In the genomic region with DNA sequence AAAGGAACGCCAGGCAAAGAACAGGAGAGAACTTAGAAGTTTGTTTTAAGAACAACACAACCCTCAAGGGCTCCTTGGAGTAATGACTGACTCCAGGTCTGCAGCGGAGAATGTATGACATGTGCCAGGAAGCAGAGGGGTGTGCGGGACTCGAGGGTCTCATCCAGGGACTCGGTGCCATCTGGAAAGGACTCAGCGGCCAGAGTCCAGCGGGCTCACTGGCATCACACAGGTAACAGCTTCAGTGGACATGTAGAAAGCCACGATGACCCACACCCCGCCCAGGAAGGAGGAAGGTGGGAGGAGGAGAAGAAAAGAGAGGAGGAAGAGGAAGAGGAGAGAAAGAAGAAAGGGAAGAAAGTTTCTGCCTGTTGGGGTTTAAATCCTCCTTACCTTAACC, we compare ENCODE assay signal across 39 cellular contexts. TPM values are rescaled to one million over a fixed set of nuclear protein-coding genes. Genes with fewer than 3 reads are reported as not detected.
"Had no signal": no experiment of that assay in that cellular context is flagged by ENCODE, and none has a peak within 500 bp of the region (broad histone marks: within the 10 kb centered on the region; RNA-seq: fewer than 3 reads in every experiment).

No MANE protein-coding gene starts in this region.

- H3K27me3 Mint-ChIP-seq: activated naive CD8-positive, alpha-beta T cell treated with anti-CD3 and anti-CD28 coated beads for 36 hours; effector memory CD8-positive, alpha-beta T cell; progenitor cell of endocrine pancreas; stimulated activated naive CD8-positive, alpha-beta T cell treated with anti-CD3 and anti-CD28 coated beads, Interleukin-15, Interleukin-2, amounts not matched to agents 100 ng/mL and 50 ng/mL, for 24 hours; type B pancreatic cell had no signal

- H3K79me2 ChIP-seq: hepatocyte had no signal

- FAIRE-seq: endothelial cell of umbilical vein, TTC549 had no signal

- H3K4me3 Mint-ChIP-seq: activated naive CD8-positive, alpha-beta T cell treated with anti-CD3 and anti-CD28 coated beads for 36 hours; activated T-helper 1 cell treated with anti-CD3 and anti-CD28 coated beads, Interleukin-12 subunit alpha, Interleukin-12 subunit beta, Interleukin-2, Interleukin-4 antibody, amounts not matched to agents 30 ng/mL and 10 ng/mL and 1 ng/mL, durations not matched to agents 14 hours and 24 hours and 36 hours; brain; effector memory CD8-positive, alpha-beta T cell; nephron progenitor cell; stimulated activated naive CD8-positive, alpha-beta T cell treated with anti-CD3 and anti-CD28 coated beads, Interleukin-15, Interleukin-2, amounts not matched to agents 100 ng/mL and 50 ng/mL, for 24 hours; type B pancreatic cell had no signal

- H3K4me2 ChIP-seq: hepatocyte had no signal

- H3K4me3 ChIP-seq: ascending aorta, cardiac muscle cell, colonic mucosa, gastroesophageal sphincter, hepatocyte, left ventricle myocardium inferior, mucosa of descending colon, ovary, right lobe of liver, uterus had no signal

- DNase-seq: activated CD4-positive, alpha-beta T cell treated with anti-CD3 and anti-CD28 coated beads, Interleukin-2, amount 50 U/mL, for 1 hour; activated CD4-positive, CD25-positive, alpha-beta regulatory T cell treated with anti-CD3 and anti-CD28 coated beads, Interleukin-2, amount 50 U/mL, for 72 hours; activated gamma-delta T cell; activated naive CD8-positive, alpha-beta T cell treated with anti-CD3 and anti-CD28 coated beads for 36 hours; activated T-cell treated with anti-CD3 and anti-CD28 coated beads for 4 hours; cerebellar nuclear complex; colonic mucosa; effector memory CD8-positive, alpha-beta T cell; islet precursor cell; left ventricle myocardium inferior; mucosa of descending colon; nephron progenitor cell; ovary; right lobe of liver; stimulated activated CD4-positive, alpha-beta T cell treated with anti-CD3 and anti-CD28 coated beads, Interleukin-2, amount 100 ng/mL, for 48 hours; substantia nigra; T-helper 9 cell; uterus had no signal

- H3K27me3 ChIP-seq: ascending aorta, cardiac muscle cell, colonic mucosa, gastroesophageal sphincter, hepatocyte, ovary, right lobe of liver, uterus had no signal

- H3K27ac Mint-ChIP-seq: activated naive CD8-positive, alpha-beta T cell treated with anti-CD3 and anti-CD28 coated beads for 36 hours; activated T-helper 1 cell treated with anti-CD3 and anti-CD28 coated beads, Interleukin-12 subunit alpha, Interleukin-12 subunit beta, Interleukin-2, Interleukin-4 antibody, amounts not matched to agents 30 ng/mL and 10 ng/mL and 1 ng/mL, durations not matched to agents 14 hours and 24 hours and 36 hours; brain; effector memory CD8-positive, alpha-beta T cell; nephron progenitor cell; progenitor cell of endocrine pancreas; stimulated activated naive CD8-positive, alpha-beta T cell treated with anti-CD3 and anti-CD28 coated beads, Interleukin-15, Interleukin-2, amounts not matched to agents 100 ng/mL and 50 ng/mL, for 24 hours; type B pancreatic cell had no signal

- H2AFZ ChIP-seq: hepatocyte had no signal

- H3K36me3 Mint-ChIP-seq: activated naive CD8-positive, alpha-beta T cell treated with anti-CD3 and anti-CD28 coated beads for 36 hours; brain; type B pancreatic cell had no signal

- ATAC-seq: effector memory CD8-positive, alpha-beta T cell; gastroesophageal sphincter; mucosa of descending colon; right lobe of liver had no signal

- H3K27ac ChIP-seq: ascending aorta, cardiac muscle cell, colonic mucosa, gastroesophageal sphincter, hepatocyte, left ventricle myocardium inferior, ovary, right lobe of liver, uterus, VCaP had no signal

- H3K36me3 ChIP-seq: ascending aorta, cardiac muscle cell, colonic mucosa, gastroesophageal sphincter, left ventricle myocardium inferior, ovary, right lobe of liver, uterus had no signal

- H3K9me3 Mint-ChIP-seq: activated naive CD8-positive, alpha-beta T cell treated with anti-CD3 and anti-CD28 coated beads for 36 hours; activated T-helper 1 cell treated with anti-CD3 and anti-CD28 coated beads, Interleukin-12 subunit alpha, Interleukin-12 subunit beta, Interleukin-2, Interleukin-4 antibody, amounts not matched to agents 30 ng/mL and 10 ng/mL and 1 ng/mL, durations not matched to agents 14 hours and 24 hours and 36 hours; brain; effector memory CD8-positive, alpha-beta T cell; nephron progenitor cell; stimulated activated naive CD8-positive, alpha-beta T cell treated with anti-CD3 and anti-CD28 coated beads, Interleukin-15, Interleukin-2, amounts not matched to agents 100 ng/mL and 50 ng/mL, for 24 hours; type B pancreatic cell had no signal

- H3K9me3 ChIP-seq: ascending aorta, colonic mucosa, gastroesophageal sphincter, left ventricle myocardium inferior, mucosa of descending colon, ovary, right lobe of liver, uterus had no signal

- H3K4me1 ChIP-seq: colonic mucosa, right lobe of liver, uterus had no signal

- H3K4me1 Mint-ChIP-seq: brain, nephron progenitor cell had no signal

RNA-seq across cellular contexts. Expression of a gene that starts 21.4 kb away (rescaled TPM):
- total RNA-seq: activated naive CD8-positive, alpha-beta T cell treated with anti-CD3 and anti-CD28 coated beads for 36 hours; activated T-helper 1 cell treated with anti-CD3 and anti-CD28 coated beads, Interleukin-12 subunit alpha, Interleukin-12 subunit beta, Interleukin-2, Interleukin-4 antibody, amounts not matched to agents 30 ng/mL and 10 ng/mL and 1 ng/mL, durations not matched to agents 14 hours and 24 hours and 36 hours; ascending aorta; cardiac muscle cell; endothelial cell of umbilical vein; fibroblast of lung; fibroblast of villous mesenchyme; gastroesophageal sphincter; hepatocyte; left ventricle myocardium inferior; lung microvascular endothelial cell; mesenteric fat pad; myocyte; ovary; progenitor cell of endocrine pancreas; renal cortical epithelial cell; skeletal muscle tissue; T-helper 1 cell treated with Interleukin-12 subunit alpha and Interleukin-12 subunit beta and Interleukin-4 antibody, amounts not matched to agents 30 ng/mL and 1 ng/mL, for 36 hours had no signal
- polyA plus RNA-seq: cardiac muscle cell, endothelial cell of umbilical vein, esophagus, fibroblast of lung, hepatocyte, ovary had no signal
